Comparison of ENCODE assay signal across 10 cellular contexts in the genomic region with DNA sequence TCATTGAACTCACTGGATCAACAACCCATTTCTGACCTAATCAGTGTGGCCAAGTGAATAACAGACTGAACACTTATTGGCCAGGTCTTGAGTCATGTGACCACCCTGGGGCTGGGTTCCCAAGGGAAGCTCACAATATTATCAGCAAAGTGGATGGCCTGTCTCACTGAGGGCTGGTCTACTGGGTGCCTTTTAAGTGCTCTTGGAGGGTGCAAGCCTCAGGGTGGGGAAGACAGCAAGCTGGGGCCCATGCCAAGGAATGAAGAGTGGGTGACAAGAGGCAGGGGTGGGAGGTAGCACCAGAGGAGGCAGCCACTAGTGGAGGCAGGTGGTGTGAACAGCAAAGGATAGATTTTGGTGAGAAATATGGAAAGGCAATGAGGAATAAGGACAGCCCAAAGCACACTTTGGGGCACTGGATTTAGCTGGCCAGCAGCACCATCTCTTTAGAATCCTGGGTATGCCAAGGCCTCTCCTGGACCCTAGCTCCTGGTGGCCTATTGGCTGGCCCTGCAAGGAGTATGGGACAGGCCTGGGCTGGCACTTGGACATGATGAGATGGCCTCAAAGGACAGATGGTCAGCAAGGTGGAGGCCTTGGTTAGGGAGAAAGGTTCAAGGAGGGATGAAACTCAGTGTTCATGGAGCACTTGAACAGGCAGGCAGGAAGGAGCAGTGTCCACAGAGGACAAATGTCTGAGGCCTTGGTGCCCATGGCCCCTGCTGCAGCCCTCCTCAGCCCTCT. TPM values are rescaled to one million over a fixed set of nuclear protein-coding genes. Genes with fewer than 3 reads are reported as not detected.
DNase-seq lines count a peak whose midpoint lies in the region; ATAC-seq and TF ChIP-seq lines count a peak whose summit lies in the region.
"Had no signal": no experiment of that assay in that cellular context is flagged by ENCODE, and none has a peak within 500 bp of the region (broad histone marks: within the 10 kb centered on the region; RNA-seq: fewer than 3 reads in every experiment).

No MANE protein-coding gene starts in this region.

- H4K20me1 ChIP-seq in GM23248 (ENCODE audit: insufficient read depth): no peaks in the 10 kb centered on the region

- in situ Hi-C loops in GM23248 (cut with MboI): no loop called here

- TF ChIP-seq POLR2A in esophagus squamous epithelium (IDR thresholded peaks at IDR 0.05): no peak

- ATAC-seq in RWPE2 (ENCODE audit: low read depth) (no peak), GM18907 (IDR thresholded peaks at IDR 0.05; ENCODE audit: unreplicated experiment) (no peak)
- ATAC-seq: Panc1, right cardiac atrium had no signal

- H3K27me3 ChIP-seq in RWPE2 (ENCODE audit: insufficient read depth, poor library complexity, severe bottlenecking): no peaks in the 10 kb centered on the region
- no peaks in the 10 kb centered on the region for H3K27me3 ChIP-seq in esophagus squamous epithelium
- H3K27me3 ChIP-seq in stomach smooth muscle (ENCODE audit: control insufficient read depth in 1 of 2, insufficient read depth in 2 of 2, low read length in 2 of 2): no peaks in the 10 kb centered on the region
- H3K27me3 ChIP-seq in GM23248 (replicated peaks; ENCODE audit: insufficient read depth): no peaks in the 10 kb centered on the region

- peaks cover 4% of the 10 kb centered on the region; the same call in 1 of the 2 replicates for H3K79me2 ChIP-seq in GM23248 (ENCODE audit: insufficient read depth)

- H3K27ac ChIP-seq in RWPE2 (ENCODE audit: poor library complexity, severe bottlenecking) (peak overlapping the region; percentile 92), esophagus squamous epithelium (peak overlapping the region; percentile 90 to 95 (median 90)), stomach smooth muscle (ENCODE audit: low read length) (peak overlapping the region; percentile 87), GM23248 (no peak overlapping the region)

- no peaks in the 10 kb centered on the region for H3K9me3 ChIP-seq in RWPE2 (ENCODE audit: severe bottlenecking)
- H3K9me3 ChIP-seq in esophagus squamous epithelium: no peaks in the 10 kb centered on the region
- H3K9me3 ChIP-seq in stomach smooth muscle (ENCODE audit: control insufficient read depth in 2 of 2, low read length in 2 of 2): no peaks in the 10 kb centered on the region
- H3K9me3 ChIP-seq in GM23248 (ENCODE audit: low read depth): no peaks in the 10 kb centered on the region

- H3K4me2 ChIP-seq in GM23248 (ENCODE audit: unreplicated experiment): no peak overlapping the region

- no peaks in the 10 kb centered on the region for H3K36me3 ChIP-seq in RWPE2 (ENCODE audit: low read depth)
- no peaks in the 10 kb centered on the region for H3K36me3 ChIP-seq in esophagus squamous epithelium
- no peaks in the 10 kb centered on the region for H3K36me3 ChIP-seq in stomach smooth muscle (ENCODE audit: control insufficient read depth in 2 of 2, insufficient read depth in 2 of 2, low read length in 2 of 2)
- H3K36me3 ChIP-seq in GM23248 (ENCODE audit: low read depth): no peaks in the 10 kb centered on the region

- TF ChIP-seq CTCF in RWPE2 (IDR thresholded peaks at IDR 0.05; ENCODE audit: poor library complexity, severe bottlenecking) (no peak), esophagus squamous epithelium (IDR thresholded peaks at IDR 0.05) (no peak)

- no peak overlapping the region for H3K9ac ChIP-seq in stomach smooth muscle (ENCODE audit: low read length in 2 of 2)
- no peak overlapping the region for H3K9ac ChIP-seq in GM23248

- no peak overlapping the region for H2AFZ ChIP-seq in GM23248

- peak; percentile 60 for DNase-seq in activated CD8-positive, alpha-beta memory T cell treated with anti-CD3 and anti-CD28 coated beads for 24 hours
- DNase-seq in activated CD8-positive, alpha-beta memory T cell treated with anti-CD3 and anti-CD28 coated beads, Interleukin-2, amount 50 U/mL, for 4 hours: no peak
- no peak for DNase-seq in RWPE2 (ENCODE audit: low spot score)
- DNase-seq in esophagus squamous epithelium (lab: John Stamatoyannopoulos, UW): no peak
- no peak for DNase-seq in GM23248
- DNase-seq in NCI-H345 (lab: John Stamatoyannopoulos, UW): no peak
- DNase-seq: right cardiac atrium had no signal

- intact Hi-C loops in esophagus squamous epithelium (cut with DNase I): no loop called here

- H3F3A ChIP-seq in GM23248 (ENCODE audit: insufficient read depth): no peaks in the 10 kb centered on the region

- H3K4me3 ChIP-seq in RWPE2 (ENCODE audit: severe bottlenecking) (no peak overlapping the region), esophagus squamous epithelium (no peak overlapping the region), stomach smooth muscle (ENCODE audit: low read length in 2 of 2) (no peak overlapping the region), GM23248 (no peak overlapping the region)

- H3K4me1 ChIP-seq in RWPE2 (ENCODE audit: insufficient read depth, poor library complexity, severe bottlenecking) (peaks cover 17% of the 10 kb centered on the region), esophagus squamous epithelium (peaks cover 20 to 64% (median 44%) of the 10 kb centered on the region in 3 donors), stomach smooth muscle (ENCODE audit: control insufficient read depth, insufficient read depth, low read length) (peaks cover 18% of the 10 kb centered on the region), GM23248 (ENCODE audit: insufficient read depth) (0 out of 2 replicates have a peak, but pooled peaks cover 5% of the 10 kb centered on the region)

- no peaks in the 10 kb centered on the region for H3K9me2 ChIP-seq in GM23248 (ENCODE audit: insufficient read depth)

RNA-seq across cellular contexts. Expression of gene HMCES, which starts 34.2 kb away (rescaled TPM):
- 10 to 100 TPM; 24.2 to 32.7 (median 29.7) TPM for total RNA-seq in esophagus squamous epithelium
- 10.6 and 12.5 TPM in 2 replicates for total RNA-seq in GM23248 (2014; rRNA removed; shearing (Covaris generic))
- polyA plus RNA-seq in GM23248 (2016; fragmentation: Nextera tagmentation; extraction: Ambion mirVana): 33.2 and 33.5 TPM in 2 replicates
